1 cellular context compared by ENCODE assay signal in the genomic region with DNA sequence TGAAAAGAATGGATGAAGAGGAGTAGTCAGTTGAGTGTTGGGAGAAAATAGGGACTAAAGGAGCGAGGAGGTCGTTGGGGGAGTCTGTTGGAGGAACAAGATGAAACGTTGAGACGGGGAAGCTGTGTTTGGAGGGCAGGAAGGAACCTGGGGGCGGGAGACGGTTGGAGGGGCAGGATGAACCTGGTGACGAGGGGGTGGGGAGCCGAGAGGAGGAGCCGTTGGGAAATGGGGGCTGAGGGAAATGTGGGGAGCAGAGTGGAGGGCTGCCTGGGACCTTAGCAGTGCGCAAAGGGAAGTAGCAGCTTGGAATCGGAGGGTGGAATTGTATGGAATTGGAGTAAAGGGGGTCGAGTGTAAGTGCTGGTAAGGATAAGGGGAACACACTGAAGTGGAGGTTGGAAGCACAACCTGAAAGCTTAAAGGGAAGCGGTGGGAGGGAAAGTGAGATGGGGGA.
TF ChIP-seq lines count a peak whose summit lies in the region.

No MANE protein-coding gene starts in this region.

TF ChIP-seq in HEK293, 187 proteins besides CTCF, POLR2A, EP300 and RAD21 (continued from another document):
- peak; percentile 58; the same call in 1 of the 2 replicates for TF ChIP-seq SP3 (tag by site-specific recombination; IDR thresholded peaks at IDR 0.05)
- TF ChIP-seq ZNF660 (tag by site-specific recombination; IDR thresholded peaks at IDR 0.05), result no peak
- TF ChIP-seq ZNF239 (tag by site-specific recombination; IDR thresholded peaks at IDR 0.05), result 0 out of 2 replicates have a peak, but pooled peaks have one; percentile 55
- TF ChIP-seq ZNF76 (tag by site-specific recombination; IDR thresholded peaks at IDR 0.05; ENCODE audit: borderline replicate concordance, low read depth), result no peak
- no peak for TF ChIP-seq MYNN (tag by site-specific recombination; IDR thresholded peaks at IDR 0.05; ENCODE audit: borderline replicate concordance)
- TF ChIP-seq ZNF626 (tag by site-specific recombination; IDR thresholded peaks at IDR 0.05), result no peak
- 0 out of 2 replicates have a peak, but pooled peaks have one; percentile 5 for TF ChIP-seq ZNF585B (tag by site-specific recombination; IDR thresholded peaks at IDR 0.05)
- TF ChIP-seq REPIN1 (tag by site-specific recombination; IDR thresholded peaks at IDR 0.05; ENCODE audit: low read depth), result no peak
- TF ChIP-seq, protein P1, sequence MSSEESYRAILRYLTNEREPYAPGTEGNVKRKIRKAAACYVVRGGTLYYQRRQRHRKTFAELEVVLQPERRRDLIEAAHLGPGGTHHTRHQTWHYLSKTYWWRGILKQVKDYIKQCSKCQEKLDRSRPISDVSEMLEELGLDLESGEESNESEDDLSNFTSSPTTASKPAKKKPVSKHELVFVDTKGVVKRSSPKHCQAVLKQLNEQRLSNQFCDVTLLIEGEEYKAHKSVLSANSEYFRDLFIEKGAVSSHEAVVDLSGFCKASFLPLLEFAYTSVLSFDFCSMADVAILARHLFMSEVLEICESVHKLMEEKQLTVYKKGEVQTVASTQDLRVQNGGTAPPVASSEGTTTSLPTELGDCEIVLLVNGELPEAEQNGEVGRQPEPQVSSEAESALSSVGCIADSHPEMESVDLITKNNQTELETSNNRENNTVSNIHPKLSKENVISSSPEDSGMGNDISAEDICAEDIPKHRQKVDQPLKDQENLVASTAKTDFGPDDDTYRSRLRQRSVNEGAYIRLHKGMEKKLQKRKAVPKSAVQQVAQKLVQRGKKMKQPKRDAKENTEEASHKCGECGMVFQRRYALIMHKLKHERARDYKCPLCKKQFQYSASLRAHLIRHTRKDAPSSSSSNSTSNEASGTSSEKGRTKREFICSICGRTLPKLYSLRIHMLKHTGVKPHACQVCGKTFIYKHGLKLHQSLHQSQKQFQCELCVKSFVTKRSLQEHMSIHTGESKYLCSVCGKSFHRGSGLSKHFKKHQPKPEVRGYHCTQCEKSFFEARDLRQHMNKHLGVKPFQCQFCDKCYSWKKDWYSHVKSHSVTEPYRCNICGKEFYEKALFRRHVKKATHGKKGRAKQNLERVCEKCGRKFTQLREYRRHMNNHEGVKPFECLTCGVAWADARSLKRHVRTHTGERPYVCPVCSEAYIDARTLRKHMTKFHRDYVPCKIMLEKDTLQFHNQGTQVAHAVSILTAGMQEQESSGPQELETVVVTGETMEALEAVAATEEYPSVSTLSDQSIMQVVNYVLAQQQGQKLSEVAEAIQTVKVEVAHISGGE (tag by site-specific recombination; conservative IDR thresholded peaks at IDR 0.05; ENCODE audit: low read depth), result peak; percentile 23; the same call in 1 of the 2 replicates
- TF ChIP-seq ZFHX2 (tag by site-specific recombination; conservative IDR thresholded peaks at IDR 0.05), result peak; percentile 74
- TF ChIP-seq, protein P2, sequence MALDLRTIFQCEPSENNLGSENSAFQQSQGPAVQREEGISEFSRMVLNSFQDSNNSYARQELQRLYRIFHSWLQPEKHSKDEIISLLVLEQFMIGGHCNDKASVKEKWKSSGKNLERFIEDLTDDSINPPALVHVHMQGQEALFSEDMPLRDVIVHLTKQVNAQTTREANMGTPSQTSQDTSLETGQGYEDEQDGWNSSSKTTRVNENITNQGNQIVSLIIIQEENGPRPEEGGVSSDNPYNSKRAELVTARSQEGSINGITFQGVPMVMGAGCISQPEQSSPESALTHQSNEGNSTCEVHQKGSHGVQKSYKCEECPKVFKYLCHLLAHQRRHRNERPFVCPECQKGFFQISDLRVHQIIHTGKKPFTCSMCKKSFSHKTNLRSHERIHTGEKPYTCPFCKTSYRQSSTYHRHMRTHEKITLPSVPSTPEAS (tag by site-specific recombination; IDR thresholded peaks at IDR 0.05), result peak; percentile 82
- peak; percentile 96 for TF ChIP-seq PRDM1 (tag by site-specific recombination; IDR thresholded peaks at IDR 0.05)
- peak; percentile 97 for TF ChIP-seq ZNF600 (tag by site-specific recombination; IDR thresholded peaks at IDR 0.05)
- TF ChIP-seq, protein P3, sequence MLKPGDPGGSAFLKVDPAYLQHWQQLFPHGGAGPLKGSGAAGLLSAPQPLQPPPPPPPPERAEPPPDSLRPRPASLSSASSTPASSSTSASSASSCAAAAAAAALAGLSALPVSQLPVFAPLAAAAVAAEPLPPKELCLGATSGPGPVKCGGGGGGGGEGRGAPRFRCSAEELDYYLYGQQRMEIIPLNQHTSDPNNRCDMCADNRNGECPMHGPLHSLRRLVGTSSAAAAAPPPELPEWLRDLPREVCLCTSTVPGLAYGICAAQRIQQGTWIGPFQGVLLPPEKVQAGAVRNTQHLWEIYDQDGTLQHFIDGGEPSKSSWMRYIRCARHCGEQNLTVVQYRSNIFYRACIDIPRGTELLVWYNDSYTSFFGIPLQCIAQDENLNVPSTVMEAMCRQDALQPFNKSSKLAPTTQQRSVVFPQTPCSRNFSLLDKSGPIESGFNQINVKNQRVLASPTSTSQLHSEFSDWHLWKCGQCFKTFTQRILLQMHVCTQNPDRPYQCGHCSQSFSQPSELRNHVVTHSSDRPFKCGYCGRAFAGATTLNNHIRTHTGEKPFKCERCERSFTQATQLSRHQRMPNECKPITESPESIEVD (tag by site-specific recombination; IDR thresholded peaks at IDR 0.05), result no peak
- TF ChIP-seq ZNF610 (tag by site-specific recombination; IDR thresholded peaks at IDR 0.05; ENCODE audit: borderline replicate concordance), result no peak
- peak; percentile 61 for TF ChIP-seq ZBTB20 (tag by site-specific recombination; IDR thresholded peaks at IDR 0.05)
- TF ChIP-seq MZF1 (tag by site-specific recombination; IDR thresholded peaks at IDR 0.05; ENCODE audit: borderline replicate concordance), result no peak
